Comparison of ENCODE assay signal across 8 cellular contexts in the genomic region with DNA sequence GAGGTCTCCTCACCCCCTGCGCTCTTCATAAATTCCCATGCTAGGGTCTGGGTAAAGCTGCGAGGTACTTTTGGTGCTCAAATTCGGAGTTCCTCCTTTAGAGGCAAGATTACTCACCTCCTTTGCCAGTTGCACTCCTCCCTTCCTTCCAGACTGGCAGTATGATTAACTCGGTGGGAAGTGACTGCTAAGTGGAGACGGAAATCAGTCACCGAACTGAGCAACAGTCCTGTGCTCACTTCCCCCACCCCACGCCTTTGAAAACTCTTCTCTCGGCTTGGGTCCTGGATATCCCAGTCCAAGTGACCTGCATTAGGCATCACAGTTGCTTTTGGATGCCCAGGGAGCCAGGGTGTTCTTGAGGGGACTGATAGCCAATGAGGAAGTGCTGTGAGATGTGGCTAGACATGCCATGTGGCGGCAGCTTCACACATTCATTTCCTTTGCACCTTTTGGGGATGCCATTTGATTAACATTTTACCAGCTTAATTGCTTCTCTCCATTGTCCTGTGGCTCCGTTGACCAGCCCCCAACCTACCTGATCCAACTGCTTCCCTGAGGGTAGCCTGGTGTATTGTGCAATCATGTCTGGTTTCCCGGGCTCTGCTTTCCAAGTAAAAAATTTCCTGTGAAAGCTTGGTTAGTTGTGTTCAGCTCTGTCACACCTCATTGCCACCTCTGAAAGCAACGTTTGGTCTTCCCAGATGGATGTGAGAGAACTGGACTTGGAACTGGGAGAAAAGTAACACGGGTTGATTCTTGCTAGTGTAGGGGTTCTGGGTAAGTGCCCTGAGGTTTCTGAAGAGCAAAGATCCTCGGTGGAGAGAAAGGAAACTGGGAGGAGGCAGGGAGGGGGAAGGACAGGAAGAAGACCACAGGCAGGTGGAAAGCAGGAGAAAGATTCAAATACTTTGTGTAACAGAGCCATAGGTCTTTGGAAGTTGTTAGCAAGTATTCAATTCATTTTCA. TPM values are rescaled to one million over a fixed set of nuclear protein-coding genes. Genes with fewer than 3 reads are reported as not detected.
DNase-seq lines count a peak whose midpoint lies in the region; ATAC-seq and TF ChIP-seq lines count a peak whose summit lies in the region.

No MANE protein-coding gene starts in this region.

- no peak for TF ChIP-seq CTCF in epithelial cell of esophagus (IDR thresholded peaks at IDR 0.05; ENCODE audit: insufficient read depth, low read depth, low read length, missing control alignments)

- DNase-seq in ACHN (peak; percentile 82), NCI-H748 treated with DMSO at 0.1 percent for 48 hours (lab: John Stamatoyannopoulos, UW) (peak; percentile 32), epithelial cell of esophagus (ENCODE audit: low read depth) (peak; percentile 94), mucosa of gallbladder (ENCODE audit: low spot score) (peak; percentile 20)
- peak; percentile 84 for DNase-seq in activated CD8-positive, alpha-beta memory T cell treated with anti-CD3 and anti-CD28 coated beads for 24 hours
- DNase-seq in stimulated activated naive CD4-positive, alpha-beta T cell treated with Interleukin-2 at 50 U/mL for 16 hours (lab: John Stamatoyannopoulos, UW), result peak; percentile 67

- ATAC-seq in GM18867 (IDR thresholded peaks at IDR 0.05; ENCODE audit: unreplicated experiment) (peak; percentile 29), HG03103 (IDR thresholded peaks at IDR 0.05; ENCODE audit: low read depth, unreplicated experiment) (peak; percentile 25)

- peak overlapping the region; percentile 95 for H3K4me3 ChIP-seq in epithelial cell of esophagus (ENCODE audit: low read length)

- in situ Hi-C loops in ACHN (cut with HindIII; ENCODE audit: low pct_ligation_motif_present, low pct_unique_long_range_greater_than_20kb, low sequenced_read_pairs), result no loop called here

RNA-seq across cellular contexts. Expression of gene PNP, which starts 1.0 kb away (rescaled TPM):
- 61.5 TPM for total RNA-seq in mucosa of gallbladder

RNA-seq across cellular contexts. Expression of gene PIP4P1, which starts 8.9 kb away (rescaled TPM):
- total RNA-seq in mucosa of gallbladder, result 44.3 TPM

RNA-seq across cellular contexts. Expression of gene APEX1, which starts 15.1 kb away (rescaled TPM):
- total RNA-seq in mucosa of gallbladder, result 129 TPM

RNA-seq across cellular contexts. Expression of gene OSGEP, which starts 15.6 kb away (rescaled TPM):
- 35.4 TPM for total RNA-seq in mucosa of gallbladder

RNA-seq across cellular contexts. Expression of gene KLHL33, which starts 34.2 kb away (rescaled TPM):
- 0.92 TPM for total RNA-seq in mucosa of gallbladder

Comparison
In these comparisons a context has a peak if more than half of its experiments do, and no peak if none do; other contexts are left out.
1. Peak in every context shown above with its lines: DNase-seq, ATAC-seq and H3K4me3 ChIP-seq.
2. DNase-seq: peak in every context shown above with its lines; median percentile 94 in epithelial cell of esophagus; 84 in activated CD8-positive, alpha-beta memory T cell treated with anti-CD3 and anti-CD28 coated beads for 24 hours; 82 in ACHN; 67 in stimulated activated naive CD4-positive, alpha-beta T cell treated with Interleukin-2 at 50 U/mL for 16 hours; 32 in NCI-H748 treated with DMSO at 0.1 percent for 48 hours; 20 in mucosa of gallbladder.